In genomic region chr11:67633758-67634365, GRCh38 we compare ENCODE assay signal across 21 cellular contexts. TPM values are rescaled to one million over a fixed set of nuclear protein-coding genes. Genes with fewer than 3 reads are reported as not detected.
A peak's percentile ranks its signal among the peaks of the same experiment; 100 is the strongest.
DNase-seq lines count a peak whose midpoint lies in the region; TF ChIP-seq lines count a peak whose summit lies in the region.
"Had no signal": no experiment of that assay in that cellular context is flagged by ENCODE, and none has a peak within 500 bp of the region (broad histone marks: within the 10 kb centered on the region; RNA-seq: fewer than 3 reads in every experiment).

No MANE protein-coding gene starts in this region.

- H3K36me3 ChIP-seq in NT2/D1 (ENCODE audit: insufficient read depth, insufficient read length, low read length): no peaks in the 10 kb centered on the region
- no peaks in the 10 kb centered on the region for H3K36me3 ChIP-seq in hepatocyte (replicated peaks; ENCODE audit: insufficient read depth, low read depth)
- H3K36me3 ChIP-seq in sigmoid colon: no peaks in the 10 kb centered on the region
- H3K36me3 ChIP-seq: lower lobe of right lung, thyroid gland had no signal

- no peak overlapping the region for H2AFZ ChIP-seq in hepatocyte

- H3K4me2 ChIP-seq in hepatocyte: no peak overlapping the region
- H3K4me2 ChIP-seq: KMS-11 had no signal

- H3K4me1 ChIP-seq in NT2/D1 (ENCODE audit: insufficient read depth, insufficient read length): peaks cover 19% of the 10 kb centered on the region
- peaks cover 9% of the 10 kb centered on the region for H3K4me1 ChIP-seq in hepatocyte (ENCODE audit: insufficient read depth)
- H3K4me1 ChIP-seq in sigmoid colon: peaks cover 0 to 21% (median 15%) of the 10 kb centered on the region in 4 donors

- no peaks in the 10 kb centered on the region for H3K27me3 Mint-ChIP-seq in activated T-cell treated with anti-CD3 and anti-CD28 coated beads, Interleukin-2, amount 50 U/mL, for 24 hours
- H3K27me3 Mint-ChIP-seq: activated B cell treated with CpG ODN at 0.5 μM for 24 hours; activated CD4-positive, alpha-beta memory T cell treated with anti-CD3 and anti-CD28 coated beads for 36 hours; activated naive CD8-positive, alpha-beta T cell treated with anti-CD3 and anti-CD28 coated beads for 36 hours had no signal

- H3K27ac ChIP-seq in hepatocyte (no peak overlapping the region), sigmoid colon (no peak overlapping the region)
- H3K27ac ChIP-seq: KMS-11, lower lobe of right lung, thyroid gland had no signal

- H3K4me1 Mint-ChIP-seq in activated T-cell treated with anti-CD3 and anti-CD28 coated beads, Interleukin-2, amount 50 U/mL, for 24 hours (ENCODE audit: low read depth): peaks cover 9% of the 10 kb centered on the region

- no peak overlapping the region for H3K4me3 Mint-ChIP-seq in activated T-cell treated with anti-CD3 and anti-CD28 coated beads, Interleukin-2, amount 50 U/mL, for 24 hours
- H3K4me3 Mint-ChIP-seq: activated B cell treated with CpG ODN at 0.5 μM for 24 hours; activated CD4-positive, alpha-beta memory T cell treated with anti-CD3 and anti-CD28 coated beads for 36 hours; activated naive CD8-positive, alpha-beta T cell treated with anti-CD3 and anti-CD28 coated beads for 36 hours had no signal

- H3K4me3 ChIP-seq in NT2/D1 (ENCODE audit: insufficient read length, low read depth): no peak overlapping the region
- no peak overlapping the region for H3K4me3 ChIP-seq in hepatocyte
- H3K4me3 ChIP-seq in sigmoid colon: no peak overlapping the region
- H3K4me3 ChIP-seq: lower lobe of right lung, thyroid gland had no signal

- TF ChIP-seq CTCF in hepatocyte (IDR thresholded peaks at IDR 0.05; ENCODE audit: poor library complexity) (no peak), sigmoid colon (IDR thresholded peaks at IDR 0.05) (no peak)

- TF ChIP-seq POLR2A in sigmoid colon (IDR thresholded peaks at IDR 0.05): no peak

- H3K36me3 Mint-ChIP-seq in activated T-cell treated with anti-CD3 and anti-CD28 coated beads, Interleukin-2, amount 50 U/mL, for 24 hours (ENCODE audit: low read depth): no peaks in the 10 kb centered on the region
- H3K36me3 Mint-ChIP-seq: activated CD4-positive, alpha-beta memory T cell treated with anti-CD3 and anti-CD28 coated beads for 36 hours; activated naive CD8-positive, alpha-beta T cell treated with anti-CD3 and anti-CD28 coated beads for 36 hours had no signal

- H3K9me3 Mint-ChIP-seq in activated T-cell treated with anti-CD3 and anti-CD28 coated beads, Interleukin-2, amount 50 U/mL, for 24 hours: no peaks in the 10 kb centered on the region
- H3K9me3 Mint-ChIP-seq: activated B cell treated with CpG ODN at 0.5 μM for 24 hours; activated CD4-positive, alpha-beta memory T cell treated with anti-CD3 and anti-CD28 coated beads for 36 hours; activated naive CD8-positive, alpha-beta T cell treated with anti-CD3 and anti-CD28 coated beads for 36 hours had no signal

- no peak for TF ChIP-seq EP300 in sigmoid colon (IDR thresholded peaks at IDR 0.05)

- intact Hi-C loops in sigmoid colon (cut with DNase I): no loop called here

- no peak for DNase-seq in NT2/D1 (ENCODE audit: low read depth, low spot score)
- peak; percentile 6 for DNase-seq in hepatocyte (ENCODE audit: low spot score)
- peak; percentile 54 for DNase-seq in sigmoid colon
- no peak for DNase-seq in NCI-H1092 (lab: John Stamatoyannopoulos, UW)
- DNase-seq in activated T-cell treated with anti-CD3 and anti-CD28 coated beads, Interleukin-2, amount 50 U/mL, for 24 hours: no peak
- no peak for DNase-seq in AG08395 (ENCODE audit: low spot score)
- DNase-seq: activated B cell treated with CpG ODN at 0.5 μM for 24 hours; activated CD4-positive, alpha-beta memory T cell treated with anti-CD3 and anti-CD28 coated beads for 36 hours; activated naive CD8-positive, alpha-beta T cell treated with anti-CD3 and anti-CD28 coated beads for 36 hours; activated T-cell treated with anti-CD3 and anti-CD28 coated beads, Interleukin-2, amount 50 U/mL, for 48 hours; DND-41; MV-4-11; NCI-H187 treated with DMSO at 0.1 percent for 48 hours; NCI-H226; stimulated activated naive CD4-positive, alpha-beta T cell; thyroid gland had no signal

- H3K27ac Mint-ChIP-seq in activated T-cell treated with anti-CD3 and anti-CD28 coated beads, Interleukin-2, amount 50 U/mL, for 24 hours: no peak overlapping the region
- H3K27ac Mint-ChIP-seq: activated B cell treated with CpG ODN at 0.5 μM for 24 hours; activated CD4-positive, alpha-beta memory T cell treated with anti-CD3 and anti-CD28 coated beads for 36 hours; activated naive CD8-positive, alpha-beta T cell treated with anti-CD3 and anti-CD28 coated beads for 36 hours had no signal

- H3K9me3 ChIP-seq in NT2/D1 (ENCODE audit: insufficient read depth, low read length) (no peaks in the 10 kb centered on the region), hepatocyte (ENCODE audit: low read depth) (no peaks in the 10 kb centered on the region), sigmoid colon (no peaks in the 10 kb centered on the region)
- H3K9me3 ChIP-seq: lower lobe of right lung, thyroid gland had no signal

- H3K27me3 ChIP-seq in NT2/D1 (ENCODE audit: insufficient read depth, insufficient read length) (peaks cover under 1% of the 10 kb centered on the region), hepatocyte (no peaks in the 10 kb centered on the region), sigmoid colon (peaks cover 0 to 5% (median 0%) of the 10 kb centered on the region in 3 donors)
- H3K27me3 ChIP-seq: thyroid gland had no signal

- no peaks in the 10 kb centered on the region for H3K79me2 ChIP-seq in hepatocyte

- no peaks in the 10 kb centered on the region for H4K20me1 ChIP-seq in hepatocyte (ENCODE audit: insufficient read depth, poor library complexity, severe bottlenecking)

- H3K9me2 ChIP-seq in hepatocyte (replicated peaks; ENCODE audit: insufficient read depth): no peaks in the 10 kb centered on the region

- 94% methylated on average over 15 of the region's 22 CpGs for WGBS in hepatocyte (ENCODE audit: low lambda C conversion rate, missing lambda C conversion rate)
- 70 to 83% methylated on average over 22 of the region's 22 CpGs for WGBS in sigmoid colon, 2 donors

- H3K9ac ChIP-seq in NT2/D1 (ENCODE audit: insufficient read length, low read depth): peak overlapping the region; percentile 45
- H3K9ac ChIP-seq: KMS-11 had no signal

RNA-seq across cellular contexts. Expression of gene NUDT8, which starts 4.1 kb away (rescaled TPM):
- total RNA-seq in hepatocyte (12.9 and 13.6 TPM in 2 replicates), sigmoid colon (10 to 100 TPM in 1 of 4 donors, 1 to 10 TPM in 3; 3.6 to 10.9 (median 7.0) TPM)
- polyA plus RNA-seq in hepatocyte (28.7 and 29.2 TPM in 2 replicates), sigmoid colon (10 to 100 TPM; 29.6 to 63.1 (median 51.1) TPM)

RNA-seq across cellular contexts. Expression of gene TBX10, which starts 5.7 kb away (rescaled TPM):
- total RNA-seq in hepatocyte (0.70 TPM in 1 of 2 replicates, not detected in the other), sigmoid colon (not detected)
- polyA plus RNA-seq in hepatocyte (0.34 TPM in 1 of 2 replicates, not detected in the other), sigmoid colon (100 to 1,000 TPM in 1 of 3 donors, 10 to 100 TPM in 2; 15.8 to 109 (median 60.6) TPM)
- total RNA-seq: activated B cell treated with CpG ODN at 0.5 μM for 24 hours; activated CD4-positive, alpha-beta memory T cell treated with anti-CD3 and anti-CD28 coated beads for 36 hours; activated naive CD8-positive, alpha-beta T cell treated with anti-CD3 and anti-CD28 coated beads for 36 hours; lower lobe of right lung; omental fat pad; sciatic nerve; T-helper 2 cell treated with Interferon-gamma antibody and Interleukin-4, amounts not matched to agents 100 ng/mL and 5 ng/mL, for 36 hours; thyroid gland had no signal

RNA-seq across cellular contexts. Expression of gene ACY3, which starts 16.7 kb away (rescaled TPM):
- total RNA-seq in hepatocyte (9.5 and 15.4 TPM in 2 replicates), sigmoid colon (not detected)
- polyA plus RNA-seq in hepatocyte (18.7 and 20.9 TPM in 2 replicates), sigmoid colon (10 to 100 TPM; 12.4 to 16.6 (median 16.2) TPM)
- total RNA-seq: activated B cell treated with CpG ODN at 0.5 μM for 24 hours, lower lobe of right lung, omental fat pad, thyroid gland had no signal

RNA-seq across cellular contexts. Expression of gene NDUFV1, which starts 27.1 kb away (rescaled TPM):
- total RNA-seq in hepatocyte: 163 and 194 TPM in 2 replicates
- polyA plus RNA-seq in hepatocyte: 226 and 239 TPM in 2 replicates
- total RNA-seq in sigmoid colon: 100 to 1,000 TPM; 152 to 286 (median 203) TPM
- polyA plus RNA-seq in sigmoid colon: 100 to 1,000 TPM; 169 to 268 (median 254) TPM

RNA-seq across cellular contexts. Expression of gene ALDH3B2, which starts 40.6 kb away (rescaled TPM):
- 0.80 and 2.5 TPM in 2 replicates for total RNA-seq in hepatocyte
- 0.61 and 1.6 TPM in 2 replicates for polyA plus RNA-seq in hepatocyte
- not detected for total RNA-seq in sigmoid colon
- polyA plus RNA-seq in sigmoid colon: under 1 TPM in 1 of 3 donors, not detected in 2; 0.38 TPM
- total RNA-seq: activated B cell treated with CpG ODN at 0.5 μM for 24 hours; activated CD4-positive, alpha-beta memory T cell treated with anti-CD3 and anti-CD28 coated beads for 36 hours; activated naive CD8-positive, alpha-beta T cell treated with anti-CD3 and anti-CD28 coated beads for 36 hours; omental fat pad; sciatic nerve; T-helper 2 cell treated with Interferon-gamma antibody and Interleukin-4, amounts not matched to agents 100 ng/mL and 5 ng/mL, for 36 hours had no signal

Comparison
In these comparisons a context has a peak if more than half of its experiments do, and no peak if none do; other contexts are left out.
1. DNase-seq: peak in hepatocyte (single experiment) and sigmoid colon (single experiment); none in NT2/D1 (single experiment), NCI-H1092 (single experiment), activated T-cell treated with anti-CD3 and anti-CD28 coated beads, Interleukin-2, amount 50 U/mL, for 24 hours (single experiment) and AG08395 (single experiment).
2. RNA of gene ACY3, which starts 16.7 kb away (total RNA-seq): 9.5 to 15.4 TPM in hepatocyte; not detected in sigmoid colon; every median in the first group is over 10 times any median in the second.